ENCODE assay signal across 9 cellular contexts in genomic region chr12:104216461-104217058, GRCh38. TPM values are rescaled to one million over a fixed set of nuclear protein-coding genes. Genes with fewer than 3 reads are reported as not detected.
DNase-seq lines count a peak whose midpoint lies in the region; ATAC-seq and TF ChIP-seq lines count a peak whose summit lies in the region.
"Had no signal": no experiment of that assay in that cellular context is flagged by ENCODE, and none has a peak within 500 bp of the region (broad histone marks: within the 10 kb centered on the region; RNA-seq: fewer than 3 reads in every experiment).

No MANE protein-coding gene starts in this region.

- H3K27me3 ChIP-seq in SU-DHL-6 (ENCODE audit: low read length) = no peaks in the 10 kb centered on the region

- no peak overlapping the region for H3K4me2 ChIP-seq in SU-DHL-6 (ENCODE audit: low read depth, low read length, poor library complexity, severe bottlenecking)

- DNase-seq in CD14-positive monocyte (ENCODE audit: low spot score) (no peak), epithelial cell of esophagus (ENCODE audit: low read depth) (no peak), osteocyte (ENCODE audit: extremely low spot score, unreplicated experiment) (no peak), ecto neural progenitor cell (ENCODE audit: low spot score) (no peak), DMS 273 (lab: John Stamatoyannopoulos, UW; ENCODE audit: unreplicated experiment) (no peak), SIG-M5 (lab: John Stamatoyannopoulos, UW) (no peak)

- TF ChIP-seq CTCF in CD14-positive monocyte (IDR thresholded peaks at IDR 0.05) = no peak
- TF ChIP-seq CTCF in SU-DHL-6 (IDR thresholded peaks at IDR 0.05; ENCODE audit: insufficient read depth, low read length, poor library complexity, severe bottlenecking) = no peak
- no peak for TF ChIP-seq CTCF in epithelial cell of esophagus (IDR thresholded peaks at IDR 0.05; ENCODE audit: insufficient read depth, low read depth, low read length, missing control alignments)
- TF ChIP-seq CTCF in osteocyte (IDR thresholded peaks at IDR 0.05) = no peak

- no peak overlapping the region for H3K9ac ChIP-seq in SU-DHL-6 (ENCODE audit: low read length)

- H3K4me1 Mint-ChIP-seq in CD14-positive monocyte (peaks cover 20% of the 10 kb centered on the region), osteocyte (ENCODE audit: unreplicated experiment) (peaks cover 23% of the 10 kb centered on the region)

- no peak for ATAC-seq in HG03196 (IDR thresholded peaks at IDR 0.05; ENCODE audit: unreplicated experiment)

- H2AFZ ChIP-seq in SU-DHL-6 (ENCODE audit: low read depth, low read length, severe bottlenecking) = peak overlapping the region; percentile 92

- intact Hi-C loops in CD14-positive monocyte (cut with micrococcal nuclease) = loop anchor here (5.0 kb wide), 3 partner anchors 71 to 141 kb away; no protein-coding TSS in a partner anchor

- H3K36me3 ChIP-seq in SU-DHL-6 (ENCODE audit: low read length) = no peaks in the 10 kb centered on the region

- H3K27ac ChIP-seq in SU-DHL-6 (ENCODE audit: low read depth, low read length) = no peak overlapping the region
- H3K27ac ChIP-seq: KMS-11 had no signal

- no peaks in the 10 kb centered on the region for H3K36me3 Mint-ChIP-seq in CD14-positive monocyte
- H3K36me3 Mint-ChIP-seq in osteocyte (ENCODE audit: unreplicated experiment) = no peaks in the 10 kb centered on the region

- no peaks in the 10 kb centered on the region for H4K20me1 ChIP-seq in SU-DHL-6 (ENCODE audit: low read depth, low read length)

- H3K9me2 ChIP-seq in SU-DHL-6 (replicated peaks; ENCODE audit: insufficient read depth, low read length) = no peaks in the 10 kb centered on the region

- no peaks in the 10 kb centered on the region for H3K79me2 ChIP-seq in SU-DHL-6 (ENCODE audit: insufficient read depth, low read length)

- H3K27ac Mint-ChIP-seq in CD14-positive monocyte (peak overlapping the region in 2 of 7 donors; percentile 50 to 58), osteocyte (ENCODE audit: unreplicated experiment) (peak overlapping the region; percentile 64)

- peaks cover 0 to 2% (median 0%) of the 10 kb centered on the region in 7 donors for H3K9me3 Mint-ChIP-seq in CD14-positive monocyte
- H3K9me3 Mint-ChIP-seq in osteocyte (ENCODE audit: unreplicated experiment) = peaks cover 4% of the 10 kb centered on the region

- peaks cover 12 to 21% (median 14%) of the 10 kb centered on the region in 3 donors for H3K27me3 Mint-ChIP-seq in CD14-positive monocyte (ENCODE audit: low read depth in 3 of 3)
- no peaks in the 10 kb centered on the region for H3K27me3 Mint-ChIP-seq in osteocyte (ENCODE audit: unreplicated experiment)

- no peaks in the 10 kb centered on the region for H3K9me3 ChIP-seq in SU-DHL-6 (ENCODE audit: insufficient read depth, low read length)

- no peak overlapping the region for H3K4me3 ChIP-seq in SU-DHL-6 (ENCODE audit: insufficient read depth, low read length, poor library complexity, severe bottlenecking)
- H3K4me3 ChIP-seq in epithelial cell of esophagus (ENCODE audit: low read length) = peak overlapping the region; percentile 59

- H3K4me3 Mint-ChIP-seq in CD14-positive monocyte (peak overlapping the region; percentile 81 to 94), osteocyte (ENCODE audit: unreplicated experiment) (peak overlapping the region; percentile 55)

- no peaks in the 10 kb centered on the region for H3F3A ChIP-seq in SU-DHL-6 (ENCODE audit: insufficient read depth)

RNA-seq across cellular contexts. Expression of gene TXNRD1, which starts 1.0 kb away (rescaled TPM):
- 10 to 100 TPM; 29.2 to 46.1 TPM for polyA plus RNA-seq in CD14-positive monocyte
- total RNA-seq in osteocyte = 88.6 and 100 TPM in 2 replicates
